Comparison of ENCODE assay signal across 8 cellular contexts in the genomic region with DNA sequence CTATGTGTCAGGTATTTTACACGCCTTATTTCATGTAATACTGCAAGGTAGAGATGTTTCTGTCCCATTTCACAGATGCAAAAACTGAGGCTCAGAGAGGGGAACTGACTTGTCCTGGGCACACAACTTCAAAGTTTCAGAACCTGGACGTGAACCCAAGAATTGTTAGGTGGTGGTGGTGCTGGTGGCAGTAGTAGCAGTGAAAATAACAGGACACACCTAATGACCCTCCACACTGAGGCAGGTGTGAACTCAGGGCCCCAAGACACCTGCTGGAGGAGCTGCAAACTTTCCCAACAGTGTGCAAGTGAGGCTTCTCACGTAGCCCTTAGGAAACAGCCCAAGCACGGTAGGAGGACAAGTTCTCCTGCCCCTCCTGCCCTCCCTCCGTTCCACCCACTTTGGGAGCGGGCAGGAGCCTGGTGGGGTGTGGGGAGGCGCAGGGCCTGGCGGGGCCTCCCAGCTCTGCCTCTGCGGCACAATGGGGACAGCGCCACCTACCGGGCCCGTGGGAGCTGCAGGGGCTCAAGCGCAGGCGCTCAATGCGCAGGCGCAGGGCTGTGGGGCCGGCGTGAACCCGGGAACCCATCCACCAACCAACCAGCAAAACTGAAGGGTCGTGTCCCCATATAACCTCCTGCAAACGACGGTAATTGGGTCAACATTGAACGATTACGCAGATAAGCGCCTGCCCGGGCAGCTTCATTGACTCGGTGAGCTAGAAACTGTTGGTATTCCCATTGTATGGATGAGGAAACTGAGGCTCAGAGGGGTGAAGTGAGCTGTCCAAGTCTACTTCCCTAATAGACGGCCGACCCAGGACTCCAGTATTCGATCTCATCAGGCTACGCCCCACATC. TPM values are rescaled to one million over a fixed set of nuclear protein-coding genes. Genes with fewer than 3 reads are reported as not detected.
A peak's percentile ranks its signal among the peaks of the same experiment; 100 is the strongest.
DNase-seq lines count a peak whose midpoint lies in the region; ATAC-seq and TF ChIP-seq lines count a peak whose summit lies in the region.

No MANE protein-coding gene starts in this region.

- WGBS in hepatocyte (ENCODE audit: low lambda C conversion rate, missing lambda C conversion rate), result 15% methylated on average over 31 of the region's 31 CpGs

- no peaks in the 10 kb centered on the region for H3K79me2 ChIP-seq in hepatocyte

- peak; percentile 70 for ATAC-seq in HG02678 (IDR thresholded peaks at IDR 0.05; ENCODE audit: unreplicated experiment)
- ATAC-seq in T-helper 17 cell, result peak; percentile 98
- peak; percentile 97 for ATAC-seq in sciatic nerve
- no peak for ATAC-seq in GM18873 (IDR thresholded peaks at IDR 0.05; ENCODE audit: low FRiP score, unreplicated experiment)

- H2AFZ ChIP-seq in hepatocyte, result peak overlapping the region; percentile 73

- no peaks in the 10 kb centered on the region for H3K9me2 ChIP-seq in hepatocyte (replicated peaks; ENCODE audit: insufficient read depth)

- H3K27ac Mint-ChIP-seq in T-helper 17 cell, result no peak overlapping the region

- H3K4me3 Mint-ChIP-seq in T-helper 17 cell, result peak overlapping the region; percentile 77

- peaks cover 3% of the 10 kb centered on the region for H3K27me3 Mint-ChIP-seq in T-helper 17 cell

- H3K4me1 ChIP-seq in hepatocyte (ENCODE audit: insufficient read depth), result no peaks in the 10 kb centered on the region

- H3K36me3 ChIP-seq in hepatocyte (replicated peaks; ENCODE audit: insufficient read depth, low read depth), result no peaks in the 10 kb centered on the region

- H3K4me2 ChIP-seq in hepatocyte, result peak overlapping the region; percentile 76

- H3K9me3 ChIP-seq in T-helper 17 cell (ENCODE audit: control insufficient read depth, low read length, poor library complexity, severe bottlenecking) (no peaks in the 10 kb centered on the region), hepatocyte (ENCODE audit: low read depth) (no peaks in the 10 kb centered on the region)

- H4K20me1 ChIP-seq in hepatocyte (ENCODE audit: insufficient read depth, poor library complexity, severe bottlenecking), result no peaks in the 10 kb centered on the region

- no peaks in the 10 kb centered on the region for H3K27me3 ChIP-seq in hepatocyte

- no peak overlapping the region for H3K4me3 ChIP-seq in hepatocyte

- intact Hi-C loops in sciatic nerve (cut with DNase I), result no loop called here

- no peaks in the 10 kb centered on the region for H3K36me3 Mint-ChIP-seq in T-helper 17 cell (ENCODE audit: low read depth)

- TF ChIP-seq CTCF in GM12801 (IDR thresholded peaks at IDR 0.05; ENCODE audit: extremely low read depth, insufficient read length), result peak; percentile 11
- peak; percentile 99 for TF ChIP-seq CTCF in hepatocyte (IDR thresholded peaks at IDR 0.05; ENCODE audit: poor library complexity)

- H3K27ac ChIP-seq in hepatocyte, result no peak overlapping the region

- DNase-seq in NCI-H1436 treated with DMSO at 0.1 percent for 48 hours (lab: John Stamatoyannopoulos, UW), result peak; percentile 22
- DNase-seq in T-helper 17 cell, result peak; percentile 78 to 92 (median 87)
- DNase-seq in amygdala (lab: John Stamatoyannopoulos, UW), result peak in 53 of 56 donors; percentile 7 to 89 (median 66)
- DNase-seq in hepatocyte (ENCODE audit: low spot score), result peak; percentile 94
- DNase-seq in sciatic nerve (ENCODE audit: low spot score), result peak; percentile 93

- peaks cover 2% of the 10 kb centered on the region for H3K4me1 Mint-ChIP-seq in T-helper 17 cell

RNA-seq across cellular contexts. Expression of a gene that starts 12.0 kb away (rescaled TPM):
- total RNA-seq in T-helper 17 cell (not detected), hepatocyte (0.88 and 2.3 TPM in 2 replicates), sciatic nerve (1.3 TPM)
- 2.7 and 4.7 TPM in 2 replicates for polyA plus RNA-seq in hepatocyte

RNA-seq across cellular contexts. Expression of a gene that starts 35.1 kb away (rescaled TPM):
- 10 to 100 TPM; 28.3 to 29.4 TPM for total RNA-seq in T-helper 17 cell
- total RNA-seq in hepatocyte, result 24.9 and 28.4 TPM in 2 replicates
- 25.3 and 33.4 TPM in 2 replicates for polyA plus RNA-seq in hepatocyte
- total RNA-seq in sciatic nerve, result 51.0 TPM

RNA-seq across cellular contexts. Expression of a gene that starts 54.9 kb away (rescaled TPM):
- total RNA-seq in T-helper 17 cell (10 to 100 TPM; 17.6 to 18.7 TPM), hepatocyte (7.7 and 8.0 TPM in 2 replicates), sciatic nerve (26.7 TPM)
- 5.5 and 7.9 TPM in 2 replicates for polyA plus RNA-seq in hepatocyte

Comparison
In these comparisons a context has a peak if more than half of its experiments do, and no peak if none do; other contexts are left out.
1. DNase-seq: peak in every context shown above with its lines; median percentile 94 in hepatocyte; 93 in sciatic nerve; 87 in T-helper 17 cell; 66 in amygdala; 22 in NCI-H1436 treated with DMSO at 0.1 percent for 48 hours.